21 cellular contexts compared by ENCODE assay signal in the genomic region with DNA sequence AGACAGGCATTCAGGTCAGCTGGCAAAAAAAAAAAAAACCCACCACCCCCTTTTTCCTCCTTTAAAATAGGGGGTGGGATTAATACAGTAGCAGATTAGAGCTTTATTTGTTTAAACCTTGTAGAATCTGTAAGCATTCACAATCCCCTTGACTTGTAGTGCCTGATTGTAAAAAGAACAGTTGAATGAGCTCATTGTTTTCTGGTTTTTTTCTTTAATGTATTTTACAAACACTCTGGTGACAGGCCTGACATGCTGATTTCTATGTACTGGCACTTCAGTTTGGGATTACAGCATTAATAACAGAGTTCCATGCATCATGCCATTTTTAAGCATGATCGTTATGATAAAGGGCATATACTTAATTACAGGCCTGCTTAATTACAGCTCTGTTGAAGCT.
DNase-seq lines count a peak whose midpoint lies in the region; ATAC-seq and TF ChIP-seq lines count a peak whose summit lies in the region.
"Had no signal": no experiment of that assay in that cellular context is flagged by ENCODE, and none has a peak within 500 bp of the region (broad histone marks: within the 10 kb centered on the region; RNA-seq: fewer than 3 reads in every experiment).

No MANE protein-coding gene starts in this region.

- H3K4me1 ChIP-seq in gastroesophageal sphincter = peaks cover 0 to 6% (median 0%) of the 10 kb centered on the region in 3 donors
- H3K4me1 ChIP-seq: ascending aorta had no signal

- H3K27ac ChIP-seq in temporal lobe (ENCODE audit: low read depth, low read length) = peak overlapping the region; percentile 91
- H3K27ac ChIP-seq in gastroesophageal sphincter = no peak overlapping the region
- H3K27ac ChIP-seq: ascending aorta, coronary artery, esophagus muscularis mucosa, PC-9 had no signal

- TF ChIP-seq EP300 in gastroesophageal sphincter (IDR thresholded peaks at IDR 0.05) = no peak

- H3K4me3 ChIP-seq in gastroesophageal sphincter = no peak overlapping the region
- H3K4me3 ChIP-seq: ascending aorta, coronary artery, esophagus muscularis mucosa, heart left ventricle, PC-9 had no signal

- TF ChIP-seq CTCF in gastroesophageal sphincter (IDR thresholded peaks at IDR 0.05) = no peak

- peaks cover 0 to 28% of the 10 kb centered on the region in 2 donors for H3K36me3 ChIP-seq in gastroesophageal sphincter

- H3K27me3 ChIP-seq in gastroesophageal sphincter = no peaks in the 10 kb centered on the region
- H3K27me3 ChIP-seq: ascending aorta, esophagus muscularis mucosa, heart left ventricle had no signal

- no peak for TF ChIP-seq POLR2A in gastroesophageal sphincter (IDR thresholded peaks at IDR 0.05)

- DNase-seq in NCI-H2227 treated with DMSO at 0.1 percent for 48 hours (lab: John Stamatoyannopoulos, UW) = peak; percentile 15
- no peak for DNase-seq in NCI-H2227 (lab: John Stamatoyannopoulos, UW; ENCODE audit: unreplicated experiment)
- peak; percentile 94 for DNase-seq in NCI-H69 (lab: John Stamatoyannopoulos, UW)
- peak; percentile 77 for DNase-seq in globus pallidus (ENCODE audit: low spot score)
- no peak for DNase-seq in OCI-M1 (lab: John Stamatoyannopoulos, UW)
- no peak for DNase-seq in NCI-H510A treated with DMSO at 0.1 percent for 48 hours (lab: John Stamatoyannopoulos, UW)
- DNase-seq: activated CD8-positive, alpha-beta T cell treated with anti-CD3 and anti-CD28 coated beads, Interleukin-2, amount 10 ng/mL, durations not matched to agents 7 days and 5 days; mammary epithelial cell; MV-4-11; PC-9; stimulated activated CD4-positive, alpha-beta T cell treated with anti-CD3 and anti-CD28 coated beads, Interleukin-4, amount 100 ng/mL, for 24 hours; trophoblast cell had no signal

- H3K9me3 ChIP-seq in gastroesophageal sphincter = no peaks in the 10 kb centered on the region
- H3K9me3 ChIP-seq: ascending aorta, esophagus muscularis mucosa, heart left ventricle had no signal

- WGBS in gastroesophageal sphincter (ENCODE audit: low coverage in 1 of 2), 2 donors = 67 to 83% methylated on average over 1 of the region's 1 CpG

- no peak for ATAC-seq in gastroesophageal sphincter
- ATAC-seq: activated CD8-positive, alpha-beta T cell treated with anti-CD3 and anti-CD28 coated beads, Interleukin-2, amount 10 ng/mL, durations not matched to agents 7 days and 5 days; activated T-helper 17 cell treated with anti-CD3 and anti-CD28 coated beads, Interleukin-2, amount 50 U/mL, for 72 hours; heart left ventricle; HepG2; sciatic nerve had no signal

Comparison
In these comparisons a context has a peak if more than half of its experiments do, and no peak if none do; other contexts are left out.
1. DNase-seq: peak in NCI-H2227 treated with DMSO at 0.1 percent for 48 hours (single experiment), NCI-H69 (single experiment) and globus pallidus (single experiment); none in NCI-H2227 (single experiment), OCI-M1 (single experiment) and NCI-H510A treated with DMSO at 0.1 percent for 48 hours (single experiment).